In genomic region chr4:183190900-183191527, GRCh38 we compare ENCODE assay signal across 13 cellular contexts.
DNase-seq lines count a peak whose midpoint lies in the region; ATAC-seq, FAIRE-seq and TF ChIP-seq lines count a peak whose summit lies in the region.
"Had no signal": no experiment of that assay in that cellular context is flagged by ENCODE, and none has a peak within 500 bp of the region (broad histone marks: within the 10 kb centered on the region; RNA-seq: fewer than 3 reads in every experiment).

No MANE protein-coding gene starts in this region.

- TF ChIP-seq CTCF in LNCaP clone FGC (IDR thresholded peaks at IDR 0.05; ENCODE audit: control insufficient read depth, extremely low read depth, insufficient read depth) (no peak), bronchial epithelial cell (IDR thresholded peaks at IDR 0.05; ENCODE audit: insufficient read depth, low read length, severe bottlenecking) (no peak), liver (IDR thresholded peaks at IDR 0.05; ENCODE audit: low read depth, low read length, missing input control) (no peak), omental fat pad (IDR thresholded peaks at IDR 0.05) (no peak)

- no peak for FAIRE-seq in bronchial epithelial cell (lab: Jason Lieb, UNC)

- peaks cover 0 to 21% (median 16%) of the 10 kb centered on the region in 4 donors for H3K4me1 ChIP-seq in liver (ENCODE audit: control insufficient read depth in 4 of 4, insufficient read depth in 4 of 4, low read length in 3 of 4)

- H3K9ac ChIP-seq in liver (ENCODE audit: low read depth in 1 of 2, low read length in 2 of 2): no peak overlapping the region
- H3K9ac ChIP-seq: GM23248 had no signal

- DNase-seq in LNCaP clone FGC (ENCODE audit: low read depth) (peak; percentile 26), bronchial epithelial cell (ENCODE audit: low read depth) (peak; percentile 35), omental fat pad (ENCODE audit: low spot score) (no peak), SKM-1 (lab: John Stamatoyannopoulos, UW; ENCODE audit: unreplicated experiment) (no peak)
- DNase-seq: Caco-2; CD8-positive, alpha-beta memory T cell; GF-D8; GM23248; H7; IMR-90 had no signal

- H3K36me3 ChIP-seq in bronchial epithelial cell (ENCODE audit: control insufficient read depth, insufficient read depth, low read length): peaks cover 5% of the 10 kb centered on the region
- H3K36me3 ChIP-seq in liver (ENCODE audit: control insufficient read depth in 4 of 4, insufficient read depth in 3 of 4, low read depth in 1 of 4, low read length in 3 of 4): peaks cover 0 to 3% (median 0%) of the 10 kb centered on the region in 4 donors

- no peak for TF ChIP-seq RAD21 in liver (IDR thresholded peaks at IDR 0.05)

- WGBS in liver: 39% methylated on average over 4 of the region's 4 CpGs

- H3K27me3 ChIP-seq in bronchial epithelial cell (ENCODE audit: control insufficient read depth, insufficient read depth, low read length) (no peaks in the 10 kb centered on the region), liver (ENCODE audit: control insufficient read depth in 4 of 4, insufficient read depth in 4 of 4, low read length in 3 of 4) (no peaks in the 10 kb centered on the region)

- no peak overlapping the region for H3K4me3 ChIP-seq in LNCaP clone FGC (ENCODE audit: low read depth, low read length)
- no peak overlapping the region for H3K4me3 ChIP-seq in bronchial epithelial cell (ENCODE audit: low read depth, low read length)
- H3K4me3 ChIP-seq in liver (ENCODE audit: low read depth in 1 of 3, low read length in 3 of 3): peak overlapping the region in 1 of 3 donors; percentile 6
- H3K4me3 ChIP-seq: GM23248 had no signal

- no peak for ATAC-seq in GM19463 (IDR thresholded peaks at IDR 0.05; ENCODE audit: unreplicated experiment)
- ATAC-seq in GM21367 (IDR thresholded peaks at IDR 0.05; ENCODE audit: unreplicated experiment): no peak
- ATAC-seq in omental fat pad (ENCODE audit: low FRiP score): no peak

- peak overlapping the region in 1 of 2 donors; percentile 53 for H3K27ac ChIP-seq in liver (ENCODE audit: low read depth in 1 of 2, low read length in 2 of 2)
- H3K27ac ChIP-seq: GM23248 had no signal

- H3K9me3 ChIP-seq in liver (ENCODE audit: control insufficient read depth in 4 of 4, low read length in 3 of 4): no peaks in the 10 kb centered on the region
- H3K9me3 ChIP-seq: Caco-2 had no signal

TF ChIP-seq in liver, 16 proteins besides CTCF, POLR2A, EP300 and RAD21:
- TF ChIP-seq REST (IDR thresholded peaks at IDR 0.05): no peak
- peak; percentile 64 for TF ChIP-seq YY1 (IDR thresholded peaks at IDR 0.05)
- peak; percentile 68 to 75 for TF ChIP-seq RXRA (IDR thresholded peaks at IDR 0.05)
- no peak for TF ChIP-seq HNF4G (IDR thresholded peaks at IDR 0.05)
- no peak for TF ChIP-seq EGR1 (IDR thresholded peaks at IDR 0.05; ENCODE audit: low read depth in 2 of 2)
- TF ChIP-seq ATF3 (IDR thresholded peaks at IDR 0.05): no peak
- peak; percentile 96 for TF ChIP-seq FOXA2 (IDR thresholded peaks at IDR 0.05)
- no peak for TF ChIP-seq SP1 (IDR thresholded peaks at IDR 0.05)
- TF ChIP-seq FOXA1 (IDR thresholded peaks at IDR 0.05): peak; percentile 86
- no peak for TF ChIP-seq GABPA (IDR thresholded peaks at IDR 0.05 in 1 of 2, conservative IDR thresholded peaks at IDR 0.05 in 1 of 2)
- TF ChIP-seq MAX (IDR thresholded peaks at IDR 0.05): no peak

Comparison
In these comparisons a context has a peak if more than half of its experiments do, and no peak if none do; other contexts are left out.
1. DNase-seq: peak in LNCaP clone FGC (single experiment) and bronchial epithelial cell (single experiment); none in omental fat pad (single experiment) and SKM-1 (single experiment).